17 cellular contexts compared by ENCODE assay signal in genomic region chr7:40658731-40659130, GRCh38.
A peak's percentile ranks its signal among the peaks of the same experiment; 100 is the strongest.
DNase-seq lines count a peak whose midpoint lies in the region; ATAC-seq and TF ChIP-seq lines count a peak whose summit lies in the region.
"Had no signal": no experiment of that assay in that cellular context is flagged by ENCODE, and none has a peak within 500 bp of the region (broad histone marks: within the 10 kb centered on the region; RNA-seq: fewer than 3 reads in every experiment).

No MANE protein-coding gene starts in this region.

- no peak for TF ChIP-seq CTCF in foreskin keratinocyte (conservative IDR thresholded peaks at IDR 0.05)
- TF ChIP-seq CTCF in suprapubic skin (IDR thresholded peaks at IDR 0.05): no peak
- TF ChIP-seq CTCF in Peyer's patch (IDR thresholded peaks at IDR 0.05): no peak
- TF ChIP-seq CTCF in WTC11 (IDR thresholded peaks at IDR 0.05): no peak

- H3K4me1 ChIP-seq in adipocyte (ENCODE audit: control insufficient read depth, insufficient read depth, low read length) (peaks cover 20% of the 10 kb centered on the region), foreskin keratinocyte (no peaks in the 10 kb centered on the region), suprapubic skin (peaks cover 6% of the 10 kb centered on the region), Peyer's patch (no peaks in the 10 kb centered on the region)

- DNase-seq in GM04503 (ENCODE audit: low read depth): peak; percentile 66
- DNase-seq in adipocyte (ENCODE audit: low read depth): peak; percentile 13
- DNase-seq in foreskin keratinocyte: peak; percentile 44 to 66
- DNase-seq in suprapubic skin (ENCODE audit: low spot score in 2 of 2): no peak
- DNase-seq in HUDEP-2 (lab: John Stamatoyannopoulos, UW; ENCODE audit: unreplicated experiment in 76 of 76): no peak
- no peak for DNase-seq in Peyer's patch
- no peak for DNase-seq in WTC11 (ENCODE audit: low spot score)
- DNase-seq: activated CD4-positive, alpha-beta T cell treated with anti-CD3 and anti-CD28 coated beads, Interleukin-2, amount 50 U/mL, for 4 hours; activated T-cell treated with anti-CD3 and anti-CD28 coated beads, Interleukin-2, amount 50 U/mL, for 24 hours; CD4-positive, CD25-positive, alpha-beta regulatory T cell; NCI-H1092; PC-9; stimulated activated CD4-positive, alpha-beta T cell treated with anti-CD3 and anti-CD28 coated beads, Interleukin-4, amount 100 ng/mL, for 24 hours; stimulated activated CD8-positive, alpha-beta memory T cell treated with anti-CD3 and anti-CD28 coated beads, Interleukin-4, amount 100 ng/mL, for 48 hours had no signal

- no peak overlapping the region for H3K4me3 Mint-ChIP-seq in WTC11
- H3K4me3 Mint-ChIP-seq: activated T-cell treated with anti-CD3 and anti-CD28 coated beads, Interleukin-2, amount 50 U/mL, for 24 hours; CD4-positive, CD25-positive, alpha-beta regulatory T cell had no signal

- no peaks in the 10 kb centered on the region for H3K9me3 Mint-ChIP-seq in WTC11

- no peak overlapping the region for H3K27ac Mint-ChIP-seq in WTC11
- H3K27ac Mint-ChIP-seq: activated naive CD4-positive, alpha-beta T cell treated with anti-CD3 and anti-CD28 coated beads, Interleukin-2, amount 50 U/mL, for 72 hours; activated T-cell treated with anti-CD3 and anti-CD28 coated beads, Interleukin-2, amount 50 U/mL, for 24 hours; CD4-positive, CD25-positive, alpha-beta regulatory T cell had no signal

- CTCF ChIA-PET in WTC11 (lab: Charles Lee): no interaction called here

- no peak overlapping the region for H3K27ac ChIP-seq in foreskin keratinocyte
- peak overlapping the region; percentile 48 for H3K27ac ChIP-seq in suprapubic skin
- H3K27ac ChIP-seq in Peyer's patch: no peak overlapping the region
- H3K27ac ChIP-seq: neutrophil, PC-9 had no signal

- H3K4me3 ChIP-seq in adipocyte (ENCODE audit: low read length) (peak overlapping the region; percentile 29), suprapubic skin (no peak overlapping the region), Peyer's patch (no peak overlapping the region)
- H3K4me3 ChIP-seq: PC-9 had no signal

- H3K9me3 ChIP-seq in adipocyte (ENCODE audit: control insufficient read depth, low read length): no peaks in the 10 kb centered on the region
- no peaks in the 10 kb centered on the region for H3K9me3 ChIP-seq in suprapubic skin
- no peaks in the 10 kb centered on the region for H3K9me3 ChIP-seq in Peyer's patch
- H3K9me3 ChIP-seq: neutrophil had no signal

- H3K9ac ChIP-seq in adipocyte (ENCODE audit: low read length): peak overlapping the region; percentile 23

- H3K27me3 Mint-ChIP-seq in WTC11 (ENCODE audit: low read depth): no peaks in the 10 kb centered on the region
- H3K27me3 Mint-ChIP-seq: activated T-cell treated with anti-CD3 and anti-CD28 coated beads, Interleukin-2, amount 50 U/mL, for 24 hours; CD4-positive, CD25-positive, alpha-beta regulatory T cell had no signal

- peak; percentile 57 for ATAC-seq in foreskin keratinocyte
- no peak for ATAC-seq in WTC11
- ATAC-seq: activated naive CD4-positive, alpha-beta T cell treated with anti-CD3 and anti-CD28 coated beads, Interleukin-2, amount 50 U/mL, for 72 hours; sciatic nerve had no signal

- 0 out of 2 replicates have a peak, but pooled peaks cover 4% of the 10 kb centered on the region for H3K4me1 Mint-ChIP-seq in WTC11
- H3K4me1 Mint-ChIP-seq: CD4-positive, CD25-positive, alpha-beta regulatory T cell had no signal

- POLR2A ChIA-PET in WTC11 (lab: Charles Lee): no interaction called here

- 36% methylated on average over 2 of the region's 2 CpGs for WGBS in suprapubic skin

- no peak for TF ChIP-seq EP300 in suprapubic skin (IDR thresholded peaks at IDR 0.05)

- no peaks in the 10 kb centered on the region for H3K36me3 Mint-ChIP-seq in WTC11
- H3K36me3 Mint-ChIP-seq: activated naive CD4-positive, alpha-beta T cell treated with anti-CD3 and anti-CD28 coated beads, Interleukin-2, amount 50 U/mL, for 72 hours; CD4-positive, CD25-positive, alpha-beta regulatory T cell had no signal

- H3K36me3 ChIP-seq in adipocyte (ENCODE audit: control insufficient read depth, insufficient read depth, low read length, severe bottlenecking) (no peaks in the 10 kb centered on the region), suprapubic skin (no peaks in the 10 kb centered on the region), Peyer's patch (no peaks in the 10 kb centered on the region)
- H3K36me3 ChIP-seq: neutrophil had no signal

- H3K27me3 ChIP-seq in adipocyte (replicated peaks; ENCODE audit: control insufficient read depth, insufficient read depth, low read length): no peaks in the 10 kb centered on the region
- H3K27me3 ChIP-seq in foreskin keratinocyte: no peaks in the 10 kb centered on the region
- no peaks in the 10 kb centered on the region for H3K27me3 ChIP-seq in suprapubic skin
- no peaks in the 10 kb centered on the region for H3K27me3 ChIP-seq in Peyer's patch
- H3K27me3 ChIP-seq: neutrophil had no signal

- TF ChIP-seq POLR2A in suprapubic skin (IDR thresholded peaks at IDR 0.05): no peak
- no peak for TF ChIP-seq POLR2A in Peyer's patch (IDR thresholded peaks at IDR 0.05)

TF ChIP-seq in WTC11, 78 proteins besides CTCF, POLR2A, EP300 and RAD21:
- no peak for TF ChIP-seq ZNF232 (CRISPR knock-in tag; IDR thresholded peaks at IDR 0.05)
- TF ChIP-seq SMAD3 (CRISPR knock-in tag; IDR thresholded peaks at IDR 0.05; ENCODE audit: borderline replicate concordance): no peak
- TF ChIP-seq HMGXB4 (CRISPR knock-in tag; IDR thresholded peaks at IDR 0.05): no peak
- TF ChIP-seq JAZF1 (CRISPR knock-in tag; IDR thresholded peaks at IDR 0.05): no peak
- no peak for TF ChIP-seq ZBTB21 (CRISPR knock-in tag; IDR thresholded peaks at IDR 0.05; ENCODE audit: borderline replicate concordance)

Comparison
In these comparisons a context has a peak if more than half of its experiments do, and no peak if none do; other contexts are left out.
1. DNase-seq: peak in GM04503 (single experiment), adipocyte (single experiment) and foreskin keratinocyte (2 of 2); none in suprapubic skin (0 of 2), HUDEP-2 (0 of 76), Peyer's patch (0 of 3) and WTC11 (single experiment).